In the genomic region with DNA sequence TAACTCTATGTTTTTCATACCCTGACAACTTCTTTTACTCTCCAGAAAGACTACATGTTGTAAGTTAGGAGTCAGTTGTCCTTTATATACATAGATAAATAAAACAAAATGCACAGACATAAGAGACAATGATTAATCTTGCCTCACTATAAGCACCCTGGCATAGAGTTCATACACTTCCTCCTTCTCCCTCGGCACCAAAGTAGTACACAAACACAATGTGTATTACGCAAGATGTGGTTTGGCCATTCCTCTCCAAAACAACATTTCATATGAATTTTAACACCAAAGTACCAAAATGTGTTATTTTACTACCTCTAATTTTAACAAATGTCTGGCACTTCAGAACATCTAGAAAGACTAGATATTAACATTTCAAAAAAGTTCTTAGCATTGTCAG, we compare ENCODE assay signal across 29 cellular contexts. TPM values are rescaled to one million over a fixed set of nuclear protein-coding genes. Genes with fewer than 3 reads are reported as not detected.
DNase-seq lines count a peak whose midpoint lies in the region; ATAC-seq, FAIRE-seq and TF ChIP-seq lines count a peak whose summit lies in the region.
"Had no signal": no experiment of that assay in that cellular context is flagged by ENCODE, and none has a peak within 500 bp of the region (broad histone marks: within the 10 kb centered on the region; RNA-seq: fewer than 3 reads in every experiment).

No MANE protein-coding gene starts in this region.

- no peak overlapping the region for H2AK5ac ChIP-seq in H1 (ENCODE audit: low read depth, low read length)

- no peak overlapping the region for H4K8ac ChIP-seq in H1 (ENCODE audit: extremely low read depth, insufficient read depth, low read length)

- H3K23me2 ChIP-seq in H1 (ENCODE audit: low read depth, low read length) = no peaks in the 10 kb centered on the region

- H2BK5ac ChIP-seq in H1 (ENCODE audit: low read depth, low read length) = no peak overlapping the region

- peaks cover 5 to 6% of the 10 kb centered on the region in 2 experiments; a peak in 2 of 4 replicates for H3K9me3 ChIP-seq in H1 (ENCODE audit: insufficient read depth in 2 of 2, low read depth in 1 of 2, low read length in 1 of 2)
- H3K9me3 ChIP-seq: spleen had no signal

- H3K4me2 ChIP-seq in H1 (ENCODE audit: insufficient read depth in 1 of 2, low read depth in 2 of 2, low read length in 2 of 2) = no peak overlapping the region

- ATAC-seq in GM21447 (IDR thresholded peaks at IDR 0.05; ENCODE audit: unreplicated experiment) (no peak), GM18909 (IDR thresholded peaks at IDR 0.05; ENCODE audit: poor library complexity, unreplicated experiment) (no peak)
- ATAC-seq: activated CD8-positive, alpha-beta T cell treated with anti-CD3 and anti-CD28 coated beads, Interleukin-2, amount 10 ng/mL, durations not matched to agents 7 days and 5 days; GM12878; PC-3; T-cell had no signal

- 85% methylated on average over 2 of the region's 2 CpGs; no CpG with 5 or more reads in 1 of the 2 experiments for WGBS in H1 (ENCODE audit: extremely low coverage in 1 of 2, insufficient coverage in 1 of 2, insufficient read length in 1 of 2, insufficient replicate concordance in 2 of 2, low coverage in 1 of 2, low lambda C conversion rate in 2 of 2, missing lambda C conversion rate in 1 of 2), 2 experiments

- POLR2A ChIA-PET in H1 (lab: Charles Lee; ENCODE audit: partially characterized antibody) = interaction anchor here (1.4 kb wide), 1 partner anchor 43 kb away, joined by 3 read pairs; no protein-coding TSS in a partner anchor

- H3K18ac ChIP-seq in H1 (ENCODE audit: extremely low read depth, low read length) = no peak overlapping the region

- TF ChIP-seq CTCF in H1 (IDR thresholded peaks at IDR 0.05; ENCODE audit: control extremely low read depth in 1 of 3, insufficient read depth in 1 of 3, low read depth in 1 of 3, low read length in 3 of 3) = no peak

- CTCF ChIA-PET in H1 (lab: Charles Lee; ENCODE audit: partially characterized antibody) = no interaction called here

- H3K23ac ChIP-seq in H1 (ENCODE audit: insufficient read length) = no peak overlapping the region

- FAIRE-seq in H1 (lab: Jason Lieb, UNC) = no peak
- FAIRE-seq: GM12878, TTC549 had no signal

- H2BK15ac ChIP-seq in H1 (ENCODE audit: low read length) = no peak overlapping the region

- H4K91ac ChIP-seq in H1 (replicated peaks; ENCODE audit: insufficient read length, low read length) = no peak overlapping the region

- no peak overlapping the region for H3K4ac ChIP-seq in H1 (replicated peaks; ENCODE audit: insufficient read length, low read depth, low read length)

- no peak for TF ChIP-seq RAD21 in H1 (IDR thresholded peaks at IDR 0.05 in 1 of 2, conservative IDR thresholded peaks at IDR 0.05 in 1 of 2; ENCODE audit: low read depth in 2 of 2, low read length in 2 of 2)

- H3K4me1 ChIP-seq in H1 (replicated peaks in 1 of 4; ENCODE audit: control insufficient read depth in 3 of 4, insufficient read depth in 4 of 4, low read length in 3 of 4) = no peaks in the 10 kb centered on the region

- no peak overlapping the region for H2AFZ ChIP-seq in H1 (ENCODE audit: low read length)

- H2BK12ac ChIP-seq in H1 (ENCODE audit: low read depth, low read length) = no peak overlapping the region

- no peaks in the 10 kb centered on the region for H3K79me1 ChIP-seq in H1 (ENCODE audit: low read depth, low read length)

- DNase-seq in KG1 (lab: John Stamatoyannopoulos, UW) (peak; percentile 31), OCI-M1 (lab: John Stamatoyannopoulos, UW) (peak; percentile 75), H1 (ENCODE audit: low read depth in 1 of 2, low spot score in 2 of 2) (no peak), medulla oblongata (ENCODE audit: extremely low spot score) (no peak)
- DNase-seq in activated CD4-positive, alpha-beta T cell treated with anti-CD3 and anti-CD28 coated beads, Interleukin-2, amount 50 U/mL, for 4 hours = no peak
- DNase-seq: activated CD4-positive, CD25-positive, alpha-beta regulatory T cell treated with anti-CD3 and anti-CD28 coated beads, Interleukin-2, amount 50 U/mL, for 72 hours; activated CD8-positive, alpha-beta T cell treated with anti-CD3 and anti-CD28 coated beads, Interleukin-2, amount 10 ng/mL, durations not matched to agents 7 days and 5 days; activated naive CD4-positive, alpha-beta T cell; anterior cingulate cortex; central memory CD4-positive, alpha-beta T cell; DMS79 treated with DMSO at 0.1 percent for 48 hours; dorsolateral prefrontal cortex; foreskin melanocyte; mesendoderm; naive B cell; NCI-H1436 treated with DMSO at 0.1 percent for 48 hours; NCI-H2171; NCI-H526 treated with DMSO at 0.1 percent for 48 hours; PC-3; Right ventricle myocardium superior; spleen; stimulated activated CD4-positive, alpha-beta T cell treated with anti-CD3 and anti-CD28 coated beads, Interleukin-4, amount 100 ng/mL, for 24 hours; stimulated activated naive CD4-positive, alpha-beta T cell treated with Interleukin-2 at 50 U/mL for 16 hours; T-cell had no signal

- H3K79me2 ChIP-seq in H1 (ENCODE audit: control insufficient read depth in 1 of 2, insufficient read depth in 2 of 2, low read length in 2 of 2) = no peaks in the 10 kb centered on the region

- TF ChIP-seq EP300 in H1 (IDR thresholded peaks at IDR 0.05; ENCODE audit: borderline replicate concordance in 1 of 2, low read depth in 2 of 2, low read length in 2 of 2) = no peak

- H2BK120ac ChIP-seq in H1 (replicated peaks; ENCODE audit: low read depth, low read length) = no peak overlapping the region

- no peaks in the 10 kb centered on the region for H3K36me3 ChIP-seq in H1 (ENCODE audit: control insufficient read depth in 2 of 4, insufficient read depth in 4 of 4, low read length in 3 of 4)
- H3K36me3 ChIP-seq: spleen, thoracic aorta had no signal

- H3K14ac ChIP-seq in H1 (ENCODE audit: insufficient read length) = no peak overlapping the region

- no peak overlapping the region for H2BK20ac ChIP-seq in H1 (ENCODE audit: low read length)

- no peak overlapping the region for H3K4me3 ChIP-seq in H1 (ENCODE audit: extremely low read depth in 1 of 4, insufficient read depth in 2 of 4, low read depth in 3 of 4, low read length in 4 of 4)
- H3K4me3 ChIP-seq: dorsolateral prefrontal cortex, GM12878, spleen, thoracic aorta had no signal

- H4K20me1 ChIP-seq in H1 (replicated peaks in 1 of 2; ENCODE audit: control insufficient read depth in 1 of 2, insufficient read depth in 2 of 2, low read length in 2 of 2) = no peaks in the 10 kb centered on the region

- no peak for TF ChIP-seq POLR2A in H1 (IDR thresholded peaks at IDR 0.05; ENCODE audit: control extremely low read depth in 1 of 2, low read depth in 2 of 2, low read length in 2 of 2)

- H3K27me3 ChIP-seq in H1 (replicated peaks in 1 of 4; ENCODE audit: control insufficient read depth in 3 of 4, extremely low read depth in 1 of 4, insufficient read depth in 3 of 4, low read length in 3 of 4) = no peaks in the 10 kb centered on the region

- H4K5ac ChIP-seq in H1 (ENCODE audit: insufficient read length, low read depth, low read length) = no peak overlapping the region

- H3K27ac ChIP-seq in H1 (ENCODE audit: low read depth, low read length) = no peak overlapping the region
- H3K27ac ChIP-seq: dorsolateral prefrontal cortex, thoracic aorta had no signal

- no peak overlapping the region for H3K9ac ChIP-seq in H1 (replicated peaks in 1 of 4; ENCODE audit: extremely low read depth in 1 of 4, low read depth in 3 of 4, low read length in 3 of 4)

- no peak overlapping the region for H3K56ac ChIP-seq in H1 (replicated peaks; ENCODE audit: insufficient read length, low read depth, low read length)

TF ChIP-seq in H1, 55 proteins besides CTCF, POLR2A, EP300 and RAD21:
- peak; percentile 59; the same call in 1 of the 2 replicates for TF ChIP-seq CEBPB (IDR thresholded peaks at IDR 0.05; ENCODE audit: low read depth, low read length)
- TF ChIP-seq KDM5A (IDR thresholded peaks at IDR 0.05; ENCODE audit: low read length) = no peak
TF ChIP-seq in H1: peak in this region for 1.

RNA-seq across cellular contexts. Expression of a gene that starts 17.2 kb away (rescaled TPM):
- total RNA-seq in H1 (2021; fragmentation: NEBNext Ultra II Directional; extraction: Animal tissue kit (Norgen Biotek cat#: 25700)) = 0.27 and 0.28 TPM in 2 replicates
- 0.09 and 0.11 TPM in 2 replicates for polyA plus RNA-seq in H1 (2011; rRNA removed)
- 0.12 TPM for polyA plus RNA-seq in H1 (2011; cell fraction: cytosol; rRNA removed)
- 0.04 TPM for polyA plus RNA-seq in H1 (2011; cell fraction: nucleus; rRNA removed)
- polyA plus RNA-seq in H1 (2012, experiment 1 of 2) = 0.19 to 0.31 TPM (median 0.22 TPM) in 4 replicates
- 0.03 TPM for polyA plus RNA-seq in H1 (2012, experiment 2 of 2)
- polyA plus RNA-seq in H1 (2013, experiment 1 of 2) = 0.10 TPM
- 0.07 TPM for polyA plus RNA-seq in H1 (2013, experiment 2 of 2)
- 0.09 and 0.34 TPM in 2 replicates for polyA minus RNA-seq in H1 (2011; rRNA and poly(A)+ RNA removed)
- polyA minus RNA-seq in H1 (2011; cell fraction: cytosol; rRNA and poly(A)+ RNA removed) = not detected
- not detected for polyA minus RNA-seq in H1 (2011; cell fraction: nucleus; rRNA and poly(A)+ RNA removed)

RNA-seq across cellular contexts. Expression of a gene that starts 41.6 kb away (rescaled TPM):
- 9.4 and 10.7 TPM in 2 replicates for total RNA-seq in H1 (2021; fragmentation: NEBNext Ultra II Directional; extraction: Animal tissue kit (Norgen Biotek cat#: 25700))
- 1.3 and 1.6 TPM in 2 replicates for polyA plus RNA-seq in H1 (2011; rRNA removed)
- 2.8 TPM for polyA plus RNA-seq in H1 (2011; cell fraction: cytosol; rRNA removed)
- 2.5 TPM for polyA plus RNA-seq in H1 (2011; cell fraction: nucleus; rRNA removed)
- 2.9 to 5.6 TPM (median 4.0 TPM) in 4 replicates for polyA plus RNA-seq in H1 (2012, experiment 1 of 2)
- polyA plus RNA-seq in H1 (2012, experiment 2 of 2) = 0.41 TPM
- polyA plus RNA-seq in H1 (2013, experiment 1 of 2) = 4.9 TPM
- 4.9 TPM for polyA plus RNA-seq in H1 (2013, experiment 2 of 2)
- polyA minus RNA-seq in H1 (2011; rRNA and poly(A)+ RNA removed) = 4.9 and 7.3 TPM in 2 replicates
- 1.8 TPM for polyA minus RNA-seq in H1 (2011; cell fraction: cytosol; rRNA and poly(A)+ RNA removed)
- 11.1 TPM for polyA minus RNA-seq in H1 (2011; cell fraction: nucleus; rRNA and poly(A)+ RNA removed)
- total RNA-seq: PC-3 had no signal

RNA-seq across cellular contexts. Expression of a gene that starts 57.9 kb away (rescaled TPM):
- total RNA-seq in H1 (2021; fragmentation: NEBNext Ultra II Directional; extraction: Animal tissue kit (Norgen Biotek cat#: 25700)) = 27.5 and 28.1 TPM in 2 replicates
- polyA plus RNA-seq in H1 (2011; rRNA removed) = 9.0 and 15.7 TPM in 2 replicates
- polyA plus RNA-seq in H1 (2011; cell fraction: cytosol; rRNA removed) = 19.3 TPM
- polyA plus RNA-seq in H1 (2011; cell fraction: nucleus; rRNA removed) = 13.6 TPM
- 14.5 to 22.7 TPM (median 20.6 TPM) in 4 replicates for polyA plus RNA-seq in H1 (2012, experiment 1 of 2)
- 2.3 TPM for polyA plus RNA-seq in H1 (2012, experiment 2 of 2)
- 9.2 TPM for polyA plus RNA-seq in H1 (2013, experiment 1 of 2)
- 7.3 TPM for polyA plus RNA-seq in H1 (2013, experiment 2 of 2)
- 29.7 and 44.5 TPM in 2 replicates for polyA minus RNA-seq in H1 (2011; rRNA and poly(A)+ RNA removed)
- 10.2 TPM for polyA minus RNA-seq in H1 (2011; cell fraction: cytosol; rRNA and poly(A)+ RNA removed)
- 14.9 TPM for polyA minus RNA-seq in H1 (2011; cell fraction: nucleus; rRNA and poly(A)+ RNA removed)

Comparison
In these comparisons a context has a peak if more than half of its experiments do, and no peak if none do; other contexts are left out.
1. DNase-seq: peak in KG1 (single experiment) and OCI-M1 (single experiment); none in H1 (0 of 2), medulla oblongata (single experiment) and activated CD4-positive, alpha-beta T cell treated with anti-CD3 and anti-CD28 coated beads, Interleukin-2, amount 50 U/mL, for 4 hours (0 of 2).